27 cellular contexts compared by ENCODE assay signal in genomic region chr7:122407195-122407594, GRCh38.
"Had no signal": no experiment of that assay in that cellular context is flagged by ENCODE, and none has a peak within 500 bp of the region (broad histone marks: within the 10 kb centered on the region; RNA-seq: fewer than 3 reads in every experiment).

No MANE protein-coding gene starts in this region.

- H3K36me3 ChIP-seq: pancreas, prostate gland, right lobe of liver, sigmoid colon, spleen, thoracic aorta, thyroid gland, vagina had no signal

- DNase-seq: naive B cell; naive thymus-derived CD8-positive, alpha-beta T cell; nephron progenitor cell; occipital lobe; pancreas; right cardiac atrium; right lobe of liver; sigmoid colon; small intestine; spleen; stimulated activated CD4-positive, alpha-beta T cell treated with anti-CD3 and anti-CD28 coated beads, Interleukin-12 subunit alpha, Interleukin-12 subunit beta, amount 100 ng/mL, for 4 hours; stimulated activated CD4-positive, alpha-beta T cell treated with anti-CD3 and anti-CD28 coated beads, Interleukin-1b, Interleukin-23, amount 100 ng/mL, for 48 hours; stimulated activated CD4-positive, alpha-beta T cell treated with anti-CD3 and anti-CD28 coated beads, Interleukin-4, amount 100 ng/mL, for 1 hour; stimulated activated naive B cell treated with anti-CD40 and anti-IgM and Interleukin-4, amounts not matched to agents 10 μg/mL and 1 μg/mL and 100 μg/mL, for 72 hours; stimulated activated naive CD4-positive, alpha-beta T cell treated with Interleukin-2 at 50 U/mL for 16 hours; stomach; thyroid gland; trophoblast cell; upper lobe of left lung had no signal

- H3K4me3 ChIP-seq: pancreas, prostate gland, right lobe of liver, sigmoid colon, spleen, stomach, thoracic aorta, thyroid gland, tibial nerve, upper lobe of left lung, vagina had no signal

- H3K4me1 ChIP-seq: pancreas, prostate gland, right lobe of liver, sigmoid colon, spleen, stomach, tibial nerve, upper lobe of left lung, vagina had no signal

- H3K27ac Mint-ChIP-seq: naive B cell; naive thymus-derived CD8-positive, alpha-beta T cell; natural killer cell treated with Interleukin-12 subunit alpha and Interleukin-12 subunit beta and Interleukin-15 and Interleukin-18, amount 100 ng/mL, for 72 hours; stimulated activated effector memory CD8-positive, alpha-beta T cell treated with anti-CD3 and anti-CD28 coated beads, Interleukin-12 subunit alpha, Interleukin-12 subunit beta, amount 100 ng/mL, for 72 hours; stimulated activated naive B cell treated with anti-CD40 and anti-IgM and Interleukin-4, amounts not matched to agents 10 μg/mL and 1 μg/mL and 100 μg/mL, for 72 hours; stimulated activated naive CD8-positive, alpha-beta T cell treated with anti-CD3 and anti-CD28 coated beads, Interleukin-15, Interleukin-2, amounts not matched to agents 100 ng/mL and 50 ng/mL, for 24 hours had no signal

- H3K27me3 Mint-ChIP-seq: naive B cell; natural killer cell treated with Interleukin-12 subunit alpha and Interleukin-12 subunit beta and Interleukin-15 and Interleukin-18, amount 100 ng/mL, for 72 hours; stimulated activated naive B cell treated with anti-CD40 and anti-IgM and Interleukin-4, amounts not matched to agents 10 μg/mL and 1 μg/mL and 100 μg/mL, for 72 hours; stimulated activated naive CD8-positive, alpha-beta T cell treated with anti-CD3 and anti-CD28 coated beads, Interleukin-15, Interleukin-2, amounts not matched to agents 100 ng/mL and 50 ng/mL, for 24 hours had no signal

- H3K9me3 ChIP-seq: pancreas, prostate gland, right lobe of liver, sigmoid colon, spleen, stomach, thoracic aorta, thyroid gland, tibial nerve, upper lobe of left lung, vagina had no signal

- H3K4me3 Mint-ChIP-seq: naive B cell; naive thymus-derived CD8-positive, alpha-beta T cell; natural killer cell treated with Interleukin-12 subunit alpha and Interleukin-12 subunit beta and Interleukin-15 and Interleukin-18, amount 100 ng/mL, for 72 hours; nephron progenitor cell; neural crest cell; stimulated activated effector memory CD8-positive, alpha-beta T cell treated with anti-CD3 and anti-CD28 coated beads, Interleukin-12 subunit alpha, Interleukin-12 subunit beta, amount 100 ng/mL, for 72 hours; stimulated activated naive B cell treated with anti-CD40 and anti-IgM and Interleukin-4, amounts not matched to agents 10 μg/mL and 1 μg/mL and 100 μg/mL, for 72 hours; stimulated activated naive CD8-positive, alpha-beta T cell treated with anti-CD3 and anti-CD28 coated beads, Interleukin-15, Interleukin-2, amounts not matched to agents 100 ng/mL and 50 ng/mL, for 24 hours had no signal

- H3K9me3 Mint-ChIP-seq: naive B cell; nephron progenitor cell; stimulated activated naive B cell treated with anti-CD40 and anti-IgM and Interleukin-4, amounts not matched to agents 10 μg/mL and 1 μg/mL and 100 μg/mL, for 72 hours; stimulated activated naive CD8-positive, alpha-beta T cell treated with anti-CD3 and anti-CD28 coated beads, Interleukin-15, Interleukin-2, amounts not matched to agents 100 ng/mL and 50 ng/mL, for 24 hours had no signal

- H3K4me1 Mint-ChIP-seq: naive B cell; naive thymus-derived CD8-positive, alpha-beta T cell; stimulated activated effector memory CD8-positive, alpha-beta T cell treated with anti-CD3 and anti-CD28 coated beads, Interleukin-12 subunit alpha, Interleukin-12 subunit beta, amount 100 ng/mL, for 72 hours; stimulated activated naive B cell treated with anti-CD40 and anti-IgM and Interleukin-4, amounts not matched to agents 10 μg/mL and 1 μg/mL and 100 μg/mL, for 72 hours had no signal

- H3K27ac ChIP-seq: pancreas, prostate gland, right lobe of liver, sigmoid colon, spleen, stomach, thoracic aorta, thyroid gland, tibial nerve, upper lobe of left lung, vagina had no signal

- ATAC-seq: naive thymus-derived CD8-positive, alpha-beta T cell; natural killer cell treated with Interleukin-12 subunit alpha and Interleukin-12 subunit beta and Interleukin-15 and Interleukin-18, amount 100 ng/mL, for 72 hours; pancreas; right cardiac atrium; right lobe of liver; stimulated activated effector memory CD8-positive, alpha-beta T cell treated with anti-CD3 and anti-CD28 coated beads, Interleukin-12 subunit alpha, Interleukin-12 subunit beta, amount 100 ng/mL, for 72 hours; stimulated activated naive B cell treated with anti-CD40 and anti-IgM and Interleukin-4, amounts not matched to agents 10 μg/mL and 1 μg/mL and 100 μg/mL, for 72 hours had no signal

- H3K27me3 ChIP-seq: pancreas, right lobe of liver, sigmoid colon, spleen, stomach, thyroid gland, tibial nerve, upper lobe of left lung, vagina had no signal

- H3K36me3 Mint-ChIP-seq: naive B cell; naive thymus-derived CD8-positive, alpha-beta T cell; natural killer cell treated with Interleukin-12 subunit alpha and Interleukin-12 subunit beta and Interleukin-15 and Interleukin-18, amount 100 ng/mL, for 72 hours; stimulated activated effector memory CD8-positive, alpha-beta T cell treated with anti-CD3 and anti-CD28 coated beads, Interleukin-12 subunit alpha, Interleukin-12 subunit beta, amount 100 ng/mL, for 72 hours; stimulated activated naive B cell treated with anti-CD40 and anti-IgM and Interleukin-4, amounts not matched to agents 10 μg/mL and 1 μg/mL and 100 μg/mL, for 72 hours had no signal
